17 cellular contexts compared by ENCODE assay signal in genomic region chr2:216112926-216113325, GRCh38. TPM values are rescaled to one million over a fixed set of nuclear protein-coding genes. Genes with fewer than 3 reads are reported as not detected.
A peak's percentile ranks its signal among the peaks of the same experiment; 100 is the strongest.
DNase-seq lines count a peak whose midpoint lies in the region; TF ChIP-seq lines count a peak whose summit lies in the region.
"Had no signal": no experiment of that assay in that cellular context is flagged by ENCODE, and none has a peak within 500 bp of the region (broad histone marks: within the 10 kb centered on the region; RNA-seq: fewer than 3 reads in every experiment).

No MANE protein-coding gene starts in this region.

- peaks cover 83% of the 10 kb centered on the region for H3K4me1 Mint-ChIP-seq in activated naive CD4-positive, alpha-beta T cell treated with anti-CD3 and anti-CD28 coated beads, Interleukin-2, amount 10 ng/mL, durations not matched to agents 7 days and 5 days
- peaks cover 50% of the 10 kb centered on the region for H3K4me1 Mint-ChIP-seq in endothelial cell (ENCODE audit: unreplicated experiment)

- no peak for DNase-seq in activated naive CD4-positive, alpha-beta T cell treated with anti-CD3 and anti-CD28 coated beads, Interleukin-2, amount 10 ng/mL, durations not matched to agents 7 days and 5 days
- DNase-seq in activated naive CD4-positive, alpha-beta T cell (lab: John Stamatoyannopoulos, UW): no peak
- DNase-seq in SJCRH30: no peak
- no peak for DNase-seq in endothelial cell (ENCODE audit: low spot score)
- no peak for DNase-seq in stomach
- no peak for DNase-seq in stimulated activated CD4-positive, alpha-beta T cell treated with anti-CD3 and anti-CD28 coated beads, Interleukin-4, amount 100 ng/mL, for 1 hour
- DNase-seq in anterior cingulate cortex (lab: John Stamatoyannopoulos, UW): no peak
- no peak for DNase-seq in AG20443 (ENCODE audit: low spot score)
- DNase-seq: GDM1; head of caudate nucleus; Kasumi-1; left ventricle myocardium inferior; NCI-H187 treated with DMSO at 0.1 percent for 48 hours; NK-92 treated with Interleukin-12 subunit alpha and Interleukin-12 subunit beta, amount 100 ng/mL, for 24 hours; ovary; stimulated activated CD4-positive, alpha-beta T cell treated with anti-CD3 and anti-CD28 coated beads, Interleukin-15, amount 100 ng/mL, for 24 hours; SW 1271 had no signal

- TF ChIP-seq CTCF in endothelial cell (IDR thresholded peaks at IDR 0.05; ENCODE audit: unreplicated experiment) (no peak), stomach (IDR thresholded peaks at IDR 0.05) (no peak)

- H3K27ac Mint-ChIP-seq in activated naive CD4-positive, alpha-beta T cell treated with anti-CD3 and anti-CD28 coated beads, Interleukin-2, amount 10 ng/mL, durations not matched to agents 7 days and 5 days: peak overlapping the region; percentile 91
- H3K27ac Mint-ChIP-seq in endothelial cell (ENCODE audit: unreplicated experiment): peak overlapping the region; percentile 8

- no peak overlapping the region for H3K4me3 ChIP-seq in SJCRH30
- H3K4me3 ChIP-seq in stomach: no peak overlapping the region
- H3K4me3 ChIP-seq: left ventricle myocardium inferior, ovary had no signal

- no peak overlapping the region for H3K4me3 Mint-ChIP-seq in activated naive CD4-positive, alpha-beta T cell treated with anti-CD3 and anti-CD28 coated beads, Interleukin-2, amount 10 ng/mL, durations not matched to agents 7 days and 5 days
- H3K4me3 Mint-ChIP-seq in endothelial cell (ENCODE audit: unreplicated experiment): peak overlapping the region; percentile 23

- no peaks in the 10 kb centered on the region for H3K9me3 Mint-ChIP-seq in activated naive CD4-positive, alpha-beta T cell treated with anti-CD3 and anti-CD28 coated beads, Interleukin-2, amount 10 ng/mL, durations not matched to agents 7 days and 5 days
- no peaks in the 10 kb centered on the region for H3K9me3 Mint-ChIP-seq in endothelial cell (ENCODE audit: unreplicated experiment)

- H3K36me3 Mint-ChIP-seq in activated naive CD4-positive, alpha-beta T cell treated with anti-CD3 and anti-CD28 coated beads, Interleukin-2, amount 10 ng/mL, durations not matched to agents 7 days and 5 days: peaks cover 72% of the 10 kb centered on the region
- H3K36me3 Mint-ChIP-seq in endothelial cell (ENCODE audit: low read depth, unreplicated experiment): peaks cover 65% of the 10 kb centered on the region

- H3K4me1 ChIP-seq in SJCRH30 (peaks cover 28% of the 10 kb centered on the region), stomach (peaks cover 33 to 84% (median 71%) of the 10 kb centered on the region in 4 donors)

- H3K27me3 ChIP-seq in SJCRH30: no peaks in the 10 kb centered on the region
- H3K27me3 ChIP-seq in stomach: no peaks in the 10 kb centered on the region
- H3K27me3 ChIP-seq: ovary had no signal

- H3K9me3 ChIP-seq in SJCRH30 (replicated peaks) (no peaks in the 10 kb centered on the region), stomach (no peaks in the 10 kb centered on the region)
- H3K9me3 ChIP-seq: left ventricle myocardium inferior, ovary had no signal

- peak overlapping the region; percentile 15; the same call in 1 of the 2 replicates for H3K27ac ChIP-seq in SJCRH30
- peak overlapping the region in 3 of 5 donors; percentile 4 to 87 (median 82) for H3K27ac ChIP-seq in stomach
- H3K27ac ChIP-seq: left ventricle myocardium inferior, ovary had no signal

- TF ChIP-seq EP300 in stomach (IDR thresholded peaks at IDR 0.05): no peak

- intact Hi-C loops in stomach (cut with DNase I; ENCODE audit: low total_unique reads): no loop called here

- TF ChIP-seq POLR2A in stomach (IDR thresholded peaks at IDR 0.05): no peak

- peaks cover 75% of the 10 kb centered on the region for H3K36me3 ChIP-seq in SJCRH30
- H3K36me3 ChIP-seq in stomach: peaks cover 4 to 61% (median 55%) of the 10 kb centered on the region in 4 donors
- H3K36me3 ChIP-seq: ovary had no signal

- H3K27me3 Mint-ChIP-seq in activated naive CD4-positive, alpha-beta T cell treated with anti-CD3 and anti-CD28 coated beads, Interleukin-2, amount 10 ng/mL, durations not matched to agents 7 days and 5 days: no peaks in the 10 kb centered on the region
- H3K27me3 Mint-ChIP-seq in endothelial cell (ENCODE audit: unreplicated experiment): peaks cover 11% of the 10 kb centered on the region

- 31 to 57% (median 35%) methylated on average over 4 of the region's 4 CpGs for WGBS in stomach, 5 donors

- CTCF ChIA-PET in activated naive CD4-positive, alpha-beta T cell treated with anti-CD3 and anti-CD28 coated beads, Interleukin-2, amount 10 ng/mL, durations not matched to agents 7 days and 5 days (lab: Charles Lee): interaction anchor here (1.1 to 1.8 kb wide), 4 partner anchors 8 to 28 kb away, joined by 4 to 5 read pairs (median 4); no protein-coding TSS in a partner anchor

RNA-seq across cellular contexts. Expression of gene XRCC5, which starts 3.8 kb away (rescaled TPM):
- 449 and 483 TPM in 2 replicates for total RNA-seq in SJCRH30 (2014; rRNA removed; shearing (Covaris generic))
- total RNA-seq in endothelial cell (ENCODE audit: unreplicated experiment): 365 TPM
- 100 to 1,000 TPM in 3 of 5 donors, 10 to 100 TPM in 2; 80.4 to 302 (median 172) TPM for total RNA-seq in stomach
- polyA plus RNA-seq in stomach: 100 to 1,000 TPM in 1 of 3 donors, 10 to 100 TPM in 2; 70.2 to 101 (median 75.1) TPM

RNA-seq across cellular contexts. Expression of gene TMEM169, which starts 31.2 kb away (rescaled TPM):
- 6.6 and 8.2 TPM in 2 replicates for total RNA-seq in SJCRH30 (2014; rRNA removed; shearing (Covaris generic))
- 3.2 TPM for total RNA-seq in endothelial cell (ENCODE audit: unreplicated experiment)
- total RNA-seq in stomach: 1 to 10 TPM in 1 of 5 donors, under 1 TPM in 2, not detected in 2; 0.55 to 2.8 (median 0.89) TPM
- polyA plus RNA-seq in stomach: under 1 TPM in 2 of 3 donors, not detected in 1; 0.05 to 0.37 TPM

RNA-seq across cellular contexts. Expression of gene PECR, which starts 31.3 kb away (rescaled TPM):
- total RNA-seq in SJCRH30 (2014; rRNA removed; shearing (Covaris generic)): 20.5 and 21.0 TPM in 2 replicates
- 8.4 TPM for total RNA-seq in endothelial cell (ENCODE audit: unreplicated experiment)
- total RNA-seq in stomach: 10 to 100 TPM in 2 of 5 donors, 1 to 10 TPM in 2, not detected in 1; 6.1 to 71.8 (median 8.3) TPM
- polyA plus RNA-seq in stomach: 1 to 10 TPM; 4.1 to 7.8 (median 4.9) TPM
